In the genomic region with DNA sequence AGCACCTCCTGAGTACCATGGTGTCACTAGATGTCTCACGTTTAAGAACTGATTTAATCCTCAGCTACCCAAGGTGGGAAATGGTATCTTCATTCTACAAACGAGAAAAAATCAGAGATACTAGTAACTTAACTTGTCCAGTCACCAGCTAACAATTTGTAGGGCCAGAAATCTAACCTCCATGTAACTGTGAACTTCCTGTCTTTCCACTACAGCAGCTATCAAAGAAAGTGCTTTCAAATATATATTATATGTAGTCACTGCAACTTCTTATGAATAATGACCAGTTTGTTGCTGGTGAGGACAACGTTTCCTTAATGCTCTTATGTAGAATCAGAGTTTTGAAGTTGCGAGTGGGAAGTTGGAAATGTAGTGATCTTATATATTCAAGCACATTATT, we compare ENCODE assay signal across 14 cellular contexts. TPM values are rescaled to one million over a fixed set of nuclear protein-coding genes. Genes with fewer than 3 reads are reported as not detected.
DNase-seq lines count a peak whose midpoint lies in the region; ATAC-seq and TF ChIP-seq lines count a peak whose summit lies in the region.
"Had no signal": no experiment of that assay in that cellular context is flagged by ENCODE, and none has a peak within 500 bp of the region (broad histone marks: within the 10 kb centered on the region; RNA-seq: fewer than 3 reads in every experiment).

No MANE protein-coding gene starts in this region.

- TF ChIP-seq CTCF in left ventricle myocardium inferior (IDR thresholded peaks at IDR 0.05; ENCODE audit: borderline replicate concordance) (no peak), PC-3 (conservative IDR thresholded peaks at IDR 0.05; ENCODE audit: low read depth, low read length) (no peak)

- H3K4me1 ChIP-seq in left ventricle myocardium inferior (peaks cover 71% of the 10 kb centered on the region), right cardiac atrium (ENCODE audit: control insufficient read depth, insufficient read depth, low read length) (peaks cover 2% of the 10 kb centered on the region), PC-3 (ENCODE audit: insufficient read depth, low read length) (peaks cover 14% of the 10 kb centered on the region), subcutaneous abdominal adipose tissue (ENCODE audit: control insufficient read depth in 5 of 5, insufficient read depth in 5 of 5, low read length in 5 of 5) (peaks cover 0 to 31% (median 25%) of the 10 kb centered on the region in 5 donors)

- POLR2A ChIA-PET in PC-3 (lab: Charles Lee; ENCODE audit: unreplicated experiment): no interaction called here

- no peaks in the 10 kb centered on the region for H3K27me3 ChIP-seq in left ventricle myocardium inferior (ENCODE audit: low read depth)
- no peaks in the 10 kb centered on the region for H3K27me3 ChIP-seq in right cardiac atrium (ENCODE audit: control insufficient read depth, insufficient read depth)
- H3K27me3 ChIP-seq in PC-3 (ENCODE audit: low read length): no peaks in the 10 kb centered on the region
- no peaks in the 10 kb centered on the region for H3K27me3 ChIP-seq in subcutaneous abdominal adipose tissue (ENCODE audit: control insufficient read depth in 5 of 5, insufficient read depth in 4 of 5, low read length in 5 of 5)
- H3K27me3 ChIP-seq: gastrocnemius medialis, left lung had no signal

- DNase-seq in left ventricle myocardium inferior: no peak
- DNase-seq in right cardiac atrium: no peak
- DNase-seq in PC-3: no peak
- no peak for DNase-seq in epithelial cell of prostate (ENCODE audit: low read depth, low spot score)
- no peak for DNase-seq in NAMALWA (ENCODE audit: low spot score)
- no peak for DNase-seq in stimulated activated CD4-positive, alpha-beta T cell treated with anti-CD3 and anti-CD28 coated beads, Interleukin-1b, Interleukin-23, amount 100 ng/mL, for 48 hours
- DNase-seq in CD1c-positive myeloid dendritic cell (ENCODE audit: extremely low spot score): no peak
- DNase-seq: cerebellar nuclear complex, gastrocnemius medialis, left lung, NCI-H2081 treated with DMSO at 0.1 percent for 48 hours had no signal

- no TSS peak for BruUV-seq in PC-3 (replicated peaks; lab: Mats Ljungman, UMichigan)

- CTCF ChIA-PET in PC-3 (lab: Charles Lee): no interaction called here

- H3K79me2 ChIP-seq in PC-3 (ENCODE audit: low read length): peaks cover 64% of the 10 kb centered on the region

- H3K36me3 ChIP-seq in left ventricle myocardium inferior (no peaks in the 10 kb centered on the region), PC-3 (ENCODE audit: low read depth, low read length) (no peaks in the 10 kb centered on the region), subcutaneous abdominal adipose tissue (ENCODE audit: control insufficient read depth in 5 of 5, insufficient read depth in 5 of 5, low read length in 5 of 5) (no peaks in the 10 kb centered on the region)
- H3K36me3 ChIP-seq: gastrocnemius medialis, left lung had no signal

- peak overlapping the region; percentile 89 for H3K4me2 ChIP-seq in PC-3 (ENCODE audit: low read length)

- no peaks in the 10 kb centered on the region for H3K9me3 ChIP-seq in left ventricle myocardium inferior (replicated peaks)
- no peaks in the 10 kb centered on the region for H3K9me3 ChIP-seq in right cardiac atrium (ENCODE audit: control insufficient read depth, low read length)
- H3K9me3 ChIP-seq in PC-3 (ENCODE audit: low read length): no peaks in the 10 kb centered on the region
- H3K9me3 ChIP-seq in subcutaneous abdominal adipose tissue (ENCODE audit: control insufficient read depth in 5 of 5, low read length in 5 of 5): no peaks in the 10 kb centered on the region
- H3K9me3 ChIP-seq: gastrocnemius medialis, left lung had no signal

- H3K4me3 ChIP-seq in left ventricle myocardium inferior: peak overlapping the region; percentile 92
- no peak overlapping the region for H3K4me3 ChIP-seq in right cardiac atrium (ENCODE audit: low read length)
- H3K4me3 ChIP-seq in PC-3 (ENCODE audit: low read length): peak overlapping the region; percentile 86
- no peak overlapping the region for H3K4me3 ChIP-seq in subcutaneous abdominal adipose tissue (ENCODE audit: low read depth in 1 of 5, low read length in 5 of 5)

- ATAC-seq in right cardiac atrium: no peak
- ATAC-seq in PC-3: no peak
- ATAC-seq: gastrocnemius medialis; stimulated activated effector memory CD8-positive, alpha-beta T cell treated with anti-CD3 and anti-CD28 coated beads, Interleukin-12 subunit alpha, Interleukin-12 subunit beta, amount 100 ng/mL, for 72 hours had no signal

- H3K27ac ChIP-seq in left ventricle myocardium inferior (replicated peaks) (peak overlapping the region; percentile 99), right cardiac atrium (ENCODE audit: low read length) (no peak overlapping the region), PC-3 (ENCODE audit: low read length) (no peak overlapping the region), epithelial cell of prostate (peak overlapping the region; percentile 91), subcutaneous abdominal adipose tissue (ENCODE audit: low read depth, low read length) (peak overlapping the region; percentile 95)

- no peaks in the 10 kb centered on the region for H4K20me1 ChIP-seq in PC-3 (ENCODE audit: low read length)

- peak overlapping the region; percentile 83 for H3K9ac ChIP-seq in PC-3 (ENCODE audit: low read length)
- H3K9ac ChIP-seq in subcutaneous abdominal adipose tissue (ENCODE audit: low read length in 5 of 5): peak overlapping the region in 2 of 5 donors; percentile 17 to 82
- H3K9ac ChIP-seq: parathyroid adenoma had no signal

- H2AFZ ChIP-seq in PC-3 (ENCODE audit: low read length): no peak overlapping the region

- intact Hi-C loops in left ventricle myocardium inferior (cut with micrococcal nuclease) (no loop called here), right cardiac atrium (cut with DNase I) (loop anchor here in 1 of 4 donors (5.0 kb wide), 1 partner anchor 151 kb away; the partner anchor contains the start of genes EIF5B and TXNDC9), PC-3 (cut with micrococcal nuclease) (loop anchor here (2.0 kb wide), 2 partner anchors 13 to 39 kb away; no protein-coding TSS in a partner anchor)

- H3F3A ChIP-seq in PC-3 (ENCODE audit: low read length, unreplicated experiment): no peaks in the 10 kb centered on the region

- H3K9me2 ChIP-seq in PC-3 (replicated peaks; ENCODE audit: low read length): no peaks in the 10 kb centered on the region

- WGBS in right cardiac atrium: 50% methylated on average over 4 of the region's 4 CpGs

RNA-seq across cellular contexts. Expression of gene REV1, which starts 1.9 kb away (rescaled TPM):
- total RNA-seq in left ventricle myocardium inferior (42.8 TPM), right cardiac atrium (10 to 100 TPM; 31.0 to 37.1 (median 34.3) TPM), PC-3 (2014; rRNA removed) (17.9 and 29.0 TPM in 2 replicates)
- polyA plus RNA-seq in right cardiac atrium: 16.4 TPM

Comparison
In these comparisons a context has a peak if more than half of its experiments do, and no peak if none do; other contexts are left out.
1. H3K27ac ChIP-seq: peak in left ventricle myocardium inferior (single experiment), epithelial cell of prostate (single experiment) and subcutaneous abdominal adipose tissue (single experiment); none in right cardiac atrium (single experiment) and PC-3 (single experiment).
2. H3K4me3 ChIP-seq: peak in left ventricle myocardium inferior (single experiment) and PC-3 (single experiment); none in right cardiac atrium (single experiment) and subcutaneous abdominal adipose tissue (0 of 5).